ENCODE assay signal across 1 cellular context in the genomic region with DNA sequence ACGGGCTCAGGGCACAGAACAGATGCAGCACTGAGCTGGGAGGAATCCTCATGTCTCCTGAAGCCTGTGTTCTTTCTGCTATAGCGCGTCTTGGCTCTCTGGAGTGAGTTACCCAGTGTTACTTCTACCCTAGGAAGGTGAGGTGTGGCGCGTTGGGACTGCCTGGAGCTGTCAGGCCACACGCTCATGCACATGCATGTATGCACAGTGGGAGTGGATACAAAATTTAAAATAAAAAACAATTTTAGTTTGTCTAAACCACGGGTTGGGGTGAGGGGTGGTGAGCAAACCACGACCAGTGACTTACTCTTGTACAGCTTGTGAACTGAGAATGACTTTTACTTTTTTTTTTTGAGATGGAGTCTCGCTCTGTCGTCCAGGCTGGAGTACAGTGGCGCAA.
TF ChIP-seq lines count a peak whose summit lies in the region.

No MANE protein-coding gene starts in this region.

TF ChIP-seq in IMR-90, 13 proteins besides CTCF, POLR2A, EP300 and RAD21:
- TF ChIP-seq MAZ (IDR thresholded peaks at IDR 0.05; ENCODE audit: borderline replicate concordance, low read depth, low read length): no peak
